In genomic region chr21:17542371-17542992, GRCh38 we compare ENCODE assay signal across 15 cellular contexts. TPM values are rescaled to one million over a fixed set of nuclear protein-coding genes. Genes with fewer than 3 reads are reported as not detected.
DNase-seq lines count a peak whose midpoint lies in the region; TF ChIP-seq lines count a peak whose summit lies in the region.
"Had no signal": no experiment of that assay in that cellular context is flagged by ENCODE, and none has a peak within 500 bp of the region (broad histone marks: within the 10 kb centered on the region; RNA-seq: fewer than 3 reads in every experiment).

No MANE protein-coding gene starts in this region.

- no peaks in the 10 kb centered on the region for H3K27me3 ChIP-seq in liver (ENCODE audit: control insufficient read depth in 4 of 4, insufficient read depth in 4 of 4, low read length in 3 of 4)
- no peaks in the 10 kb centered on the region for H3K27me3 ChIP-seq in mammary epithelial cell (ENCODE audit: insufficient read depth, low read length)
- H3K27me3 ChIP-seq: BLaER1 had no signal

- H3K4me3 ChIP-seq in astrocyte of the spinal cord (ENCODE audit: low read depth, low read length) (no peak overlapping the region), liver (ENCODE audit: low read depth in 1 of 3, low read length in 3 of 3) (no peak overlapping the region), mammary epithelial cell (replicated peaks in 1 of 3; ENCODE audit: insufficient read depth in 1 of 3, low read depth in 2 of 3, low read length in 3 of 3) (no peak overlapping the region)
- H3K4me3 ChIP-seq: BLaER1 had no signal

- H3K4me3 Mint-ChIP-seq in activated naive CD4-positive, alpha-beta T cell treated with anti-CD3 and anti-CD28 coated beads, Interleukin-2, amount 10 ng/mL, durations not matched to agents 7 days and 5 days, result no peak overlapping the region
- H3K4me3 Mint-ChIP-seq: activated naive CD8-positive, alpha-beta T cell treated with anti-CD3 and anti-CD28 coated beads for 36 hours; IgD-negative memory B cell had no signal

- H3K4me1 Mint-ChIP-seq in activated naive CD4-positive, alpha-beta T cell treated with anti-CD3 and anti-CD28 coated beads, Interleukin-2, amount 10 ng/mL, durations not matched to agents 7 days and 5 days, result no peaks in the 10 kb centered on the region
- H3K4me1 Mint-ChIP-seq: activated naive CD8-positive, alpha-beta T cell treated with anti-CD3 and anti-CD28 coated beads for 36 hours had no signal

- H3K9ac ChIP-seq in liver (ENCODE audit: low read depth in 1 of 2, low read length in 2 of 2) (no peak overlapping the region), mammary epithelial cell (ENCODE audit: insufficient read depth, low read length) (no peak overlapping the region)
- H3K9ac ChIP-seq: BLaER1 had no signal

- H3K9me3 ChIP-seq in liver (ENCODE audit: control insufficient read depth in 4 of 4, low read length in 3 of 4) (no peaks in the 10 kb centered on the region), mammary epithelial cell (replicated peaks; ENCODE audit: insufficient read depth, low read length) (no peaks in the 10 kb centered on the region)
- H3K9me3 ChIP-seq: BLaER1 had no signal

- DNase-seq in Ammon's horn (ENCODE audit: low spot score) (peak; percentile 39), LoVo (ENCODE audit: low spot score) (peak; percentile 27), astrocyte of the spinal cord (ENCODE audit: low read depth, low spot score) (peak; percentile 46), ACHN (no peak), NCI-H1930 (lab: John Stamatoyannopoulos, UW) (no peak), mammary epithelial cell (no peak)
- no peak for DNase-seq in activated naive CD4-positive, alpha-beta T cell treated with anti-CD3 and anti-CD28 coated beads, Interleukin-2, amount 10 ng/mL, durations not matched to agents 7 days and 5 days
- DNase-seq: activated naive CD8-positive, alpha-beta T cell treated with anti-CD3 and anti-CD28 coated beads for 36 hours; foreskin melanocyte; GDM1; NCI-H2081 treated with DMSO at 0.1 percent for 48 hours; SHP77 had no signal

- H3K27me3 Mint-ChIP-seq in activated naive CD4-positive, alpha-beta T cell treated with anti-CD3 and anti-CD28 coated beads, Interleukin-2, amount 10 ng/mL, durations not matched to agents 7 days and 5 days, result no peaks in the 10 kb centered on the region

- no peak overlapping the region for H3K27ac Mint-ChIP-seq in activated naive CD4-positive, alpha-beta T cell treated with anti-CD3 and anti-CD28 coated beads, Interleukin-2, amount 10 ng/mL, durations not matched to agents 7 days and 5 days
- H3K27ac Mint-ChIP-seq: activated naive CD8-positive, alpha-beta T cell treated with anti-CD3 and anti-CD28 coated beads for 36 hours; IgD-negative memory B cell had no signal

- TF ChIP-seq RAD21 in liver (IDR thresholded peaks at IDR 0.05), result peak; percentile 33 to 44

- H3K4me2 ChIP-seq in mammary epithelial cell (ENCODE audit: insufficient read depth, low read depth, low read length), result no peak overlapping the region
- H3K4me2 ChIP-seq: BLaER1 had no signal

- in situ Hi-C loops in astrocyte of the spinal cord (cut with HindIII; ENCODE audit: low sequenced_read_pairs), result no loop called here
- in situ Hi-C loops in ACHN (cut with HindIII; ENCODE audit: low pct_ligation_motif_present, low pct_unique_long_range_greater_than_20kb, low sequenced_read_pairs), result no loop called here
- in situ Hi-C loops in mammary epithelial cell (cut with MboI; ENCODE audit: low sequenced_read_pairs in 2 of 2), result no loop called here

- intact Hi-C loops in mammary epithelial cell (cut with micrococcal nuclease), result no loop called here

- WGBS in liver, result 19% methylated on average over 5 of the region's 5 CpGs
- 94% methylated on average over 5 of the region's 5 CpGs for WGBS in mammary epithelial cell (ENCODE audit: low coverage, missing lambda C conversion rate)

- H4K20me1 ChIP-seq in mammary epithelial cell (ENCODE audit: insufficient read depth, low read length), result no peaks in the 10 kb centered on the region
- H4K20me1 ChIP-seq: BLaER1 had no signal

- H3K79me2 ChIP-seq in mammary epithelial cell (ENCODE audit: insufficient read depth, low read length), result no peaks in the 10 kb centered on the region

- no peak overlapping the region for H2AFZ ChIP-seq in mammary epithelial cell (ENCODE audit: low read depth, low read length)

- H3K36me3 Mint-ChIP-seq in activated naive CD4-positive, alpha-beta T cell treated with anti-CD3 and anti-CD28 coated beads, Interleukin-2, amount 10 ng/mL, durations not matched to agents 7 days and 5 days, result no peaks in the 10 kb centered on the region
- H3K36me3 Mint-ChIP-seq: activated naive CD8-positive, alpha-beta T cell treated with anti-CD3 and anti-CD28 coated beads for 36 hours had no signal

- peaks cover 0 to 4% (median under 1%) of the 10 kb centered on the region in 4 donors for H3K36me3 ChIP-seq in liver (ENCODE audit: control insufficient read depth in 4 of 4, insufficient read depth in 3 of 4, low read depth in 1 of 4, low read length in 3 of 4)
- H3K36me3 ChIP-seq in mammary epithelial cell (ENCODE audit: insufficient read depth, low read length), result no peaks in the 10 kb centered on the region
- H3K36me3 ChIP-seq: BLaER1 had no signal

- CTCF ChIA-PET in activated naive CD4-positive, alpha-beta T cell treated with anti-CD3 and anti-CD28 coated beads, Interleukin-2, amount 10 ng/mL, durations not matched to agents 7 days and 5 days (lab: Charles Lee), result interaction anchor here (0.7 to 1.2 kb wide), 2 partner anchors 12 to 156 kb away, joined by 3 read pairs; no protein-coding TSS in a partner anchor
- CTCF ChIA-PET in mammary epithelial cell (lab: Charles Lee; ENCODE audit: low non-redundant PET), result no interaction called here

- peaks cover 14 to 52% (median 39%) of the 10 kb centered on the region in 4 donors for H3K4me1 ChIP-seq in liver (ENCODE audit: control insufficient read depth in 4 of 4, insufficient read depth in 4 of 4, low read length in 3 of 4)
- peaks cover 3% of the 10 kb centered on the region for H3K4me1 ChIP-seq in mammary epithelial cell (ENCODE audit: insufficient read depth, low read length)

- no TSS peak for BruUV-seq in mammary epithelial cell (replicated peaks; lab: Mats Ljungman, UMichigan)

- dilution Hi-C loops in mammary epithelial cell (cut with HindIII; ENCODE audit: low sequenced_read_pairs), result no loop called here

- H3K9me3 Mint-ChIP-seq in activated naive CD4-positive, alpha-beta T cell treated with anti-CD3 and anti-CD28 coated beads, Interleukin-2, amount 10 ng/mL, durations not matched to agents 7 days and 5 days, result no peaks in the 10 kb centered on the region
- H3K9me3 Mint-ChIP-seq: activated naive CD8-positive, alpha-beta T cell treated with anti-CD3 and anti-CD28 coated beads for 36 hours had no signal

- peak overlapping the region; percentile 50 to 60 for H3K27ac ChIP-seq in liver (ENCODE audit: low read depth in 1 of 2, low read length in 2 of 2)
- no peak overlapping the region for H3K27ac ChIP-seq in mammary epithelial cell (ENCODE audit: insufficient read depth, low read depth, low read length)
- H3K27ac ChIP-seq: BLaER1 had no signal

- no peak for TF ChIP-seq CTCF in astrocyte of the spinal cord (IDR thresholded peaks at IDR 0.05; ENCODE audit: low read depth, low read length)
- no peak for TF ChIP-seq CTCF in liver (IDR thresholded peaks at IDR 0.05; ENCODE audit: low read depth, low read length, missing input control)
- no peak for TF ChIP-seq CTCF in mammary epithelial cell (conservative IDR thresholded peaks at IDR 0.05 in 1 of 2, IDR thresholded peaks at IDR 0.05 in 1 of 2; ENCODE audit: extremely low read depth in 1 of 2, insufficient read depth in 1 of 2, low read depth in 1 of 2, low read length in 2 of 2)

TF ChIP-seq in liver, 16 proteins besides CTCF, POLR2A, EP300 and RAD21:
- peak; percentile 66 for TF ChIP-seq FOXA1 (IDR thresholded peaks at IDR 0.05)
- TF ChIP-seq FOXA2 (IDR thresholded peaks at IDR 0.05), result peak; percentile 82
- TF ChIP-seq, protein P1, sequence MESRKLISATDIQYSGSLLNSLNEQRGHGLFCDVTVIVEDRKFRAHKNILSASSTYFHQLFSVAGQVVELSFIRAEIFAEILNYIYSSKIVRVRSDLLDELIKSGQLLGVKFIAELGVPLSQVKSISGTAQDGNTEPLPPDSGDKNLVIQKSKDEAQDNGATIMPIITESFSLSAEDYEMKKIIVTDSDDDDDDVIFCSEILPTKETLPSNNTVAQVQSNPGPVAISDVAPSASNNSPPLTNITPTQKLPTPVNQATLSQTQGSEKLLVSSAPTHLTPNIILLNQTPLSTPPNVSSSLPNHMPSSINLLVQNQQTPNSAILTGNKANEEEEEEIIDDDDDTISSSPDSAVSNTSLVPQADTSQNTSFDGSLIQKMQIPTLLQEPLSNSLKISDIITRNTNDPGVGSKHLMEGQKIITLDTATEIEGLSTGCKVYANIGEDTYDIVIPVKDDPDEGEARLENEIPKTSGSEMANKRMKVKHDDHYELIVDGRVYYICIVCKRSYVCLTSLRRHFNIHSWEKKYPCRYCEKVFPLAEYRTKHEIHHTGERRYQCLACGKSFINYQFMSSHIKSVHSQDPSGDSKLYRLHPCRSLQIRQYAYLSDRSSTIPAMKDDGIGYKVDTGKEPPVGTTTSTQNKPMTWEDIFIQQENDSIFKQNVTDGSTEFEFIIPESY (IDR thresholded peaks at IDR 0.05), result peak; percentile 53
- TF ChIP-seq TAF1 (conservative IDR thresholded peaks at IDR 0.05), result no peak
- TF ChIP-seq SP1 (IDR thresholded peaks at IDR 0.05), result peak; percentile 17
- TF ChIP-seq RXRA (IDR thresholded peaks at IDR 0.05), result peak; percentile 48 to 56
- peak; percentile 56 to 62 for TF ChIP-seq HNF4A (conservative IDR thresholded peaks at IDR 0.05)
- TF ChIP-seq JUND (IDR thresholded peaks at IDR 0.05), result peak; percentile 34 to 67
- no peak for TF ChIP-seq YY1 (IDR thresholded peaks at IDR 0.05)
- peak; percentile 28 for TF ChIP-seq MAX (IDR thresholded peaks at IDR 0.05)
TF ChIP-seq in liver: peak in this region for 8.

RNA-seq across cellular contexts. Expression of gene CXADR, which starts 29.6 kb away (rescaled TPM):
- total RNA-seq in liver, result 10 to 100 TPM; 26.8 to 46.4 TPM
- polyA plus RNA-seq in liver, result 10 to 100 TPM in 1 of 2 donors, 1 to 10 TPM in 1; 8.5 to 26.3 TPM
- total RNA-seq in mammary epithelial cell, result 10 to 100 TPM in 1 of 2 donors, 1 to 10 TPM in 1; 8.6 to 48.0 TPM
- 10.1 TPM for polyA plus RNA-seq in mammary epithelial cell
- polyA minus RNA-seq in mammary epithelial cell, result 21.6 TPM
- polyA plus RNA-seq: IgD-negative memory B cell had no signal

Comparison
In these comparisons a context has a peak if more than half of its experiments do, and no peak if none do; other contexts are left out.
1. DNase-seq: peak in Ammon's horn (single experiment), LoVo (single experiment) and astrocyte of the spinal cord (single experiment); none in ACHN (single experiment), activated naive CD4-positive, alpha-beta T cell treated with anti-CD3 and anti-CD28 coated beads, Interleukin-2, amount 10 ng/mL, durations not matched to agents 7 days and 5 days (single experiment), NCI-H1930 (0 of 2) and mammary epithelial cell (single experiment).